Comparison of ENCODE assay signal across 8 cellular contexts in the genomic region with DNA sequence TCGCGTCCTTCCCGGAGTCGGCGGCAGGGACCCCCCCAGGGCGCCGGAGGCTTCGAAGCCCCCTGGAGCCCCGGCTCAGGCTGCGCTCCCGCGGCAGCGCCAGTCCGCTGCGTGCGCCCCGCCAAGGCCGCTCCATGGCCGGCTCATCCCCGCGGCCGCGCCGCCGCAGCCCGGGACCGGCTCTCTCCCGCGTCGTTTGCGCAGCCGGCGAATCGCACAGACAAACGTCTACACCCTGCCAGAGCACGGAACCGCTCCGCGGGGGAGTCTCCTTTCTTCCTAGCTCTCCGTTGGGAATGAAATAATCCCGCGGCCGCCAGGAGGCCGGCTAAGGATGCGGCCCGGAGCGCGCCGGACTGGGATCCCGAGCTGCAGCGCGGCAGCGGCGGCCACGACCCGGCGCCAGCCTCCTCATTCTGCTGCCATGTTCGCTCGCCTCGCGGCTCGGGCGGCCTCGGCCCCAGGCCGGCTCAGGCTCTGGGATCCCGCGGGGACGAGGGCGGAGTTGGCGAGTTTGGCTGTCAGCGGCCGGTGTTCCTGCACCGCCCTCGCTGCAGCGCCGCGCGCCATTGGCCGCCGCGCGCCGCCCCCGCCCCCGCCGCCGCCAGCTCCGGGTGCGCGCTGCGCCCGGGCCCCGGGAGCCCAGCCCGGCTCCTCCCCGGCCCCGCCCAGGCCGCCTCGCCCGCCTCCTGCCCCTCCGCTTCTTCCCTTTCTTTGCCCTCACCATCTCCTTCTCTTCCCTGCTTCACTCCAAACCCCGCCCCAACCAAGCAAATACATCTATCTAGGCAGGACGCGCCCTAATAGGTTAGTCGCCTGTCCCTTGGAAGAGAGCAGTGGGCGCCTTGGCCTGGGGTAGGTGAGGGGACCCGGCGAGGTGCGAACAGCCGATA. TPM values are rescaled to one million over a fixed set of nuclear protein-coding genes. Genes with fewer than 3 reads are reported as not detected.
DNase-seq lines count a peak whose midpoint lies in the region; ATAC-seq and TF ChIP-seq lines count a peak whose summit lies in the region.

A gene with protein sequence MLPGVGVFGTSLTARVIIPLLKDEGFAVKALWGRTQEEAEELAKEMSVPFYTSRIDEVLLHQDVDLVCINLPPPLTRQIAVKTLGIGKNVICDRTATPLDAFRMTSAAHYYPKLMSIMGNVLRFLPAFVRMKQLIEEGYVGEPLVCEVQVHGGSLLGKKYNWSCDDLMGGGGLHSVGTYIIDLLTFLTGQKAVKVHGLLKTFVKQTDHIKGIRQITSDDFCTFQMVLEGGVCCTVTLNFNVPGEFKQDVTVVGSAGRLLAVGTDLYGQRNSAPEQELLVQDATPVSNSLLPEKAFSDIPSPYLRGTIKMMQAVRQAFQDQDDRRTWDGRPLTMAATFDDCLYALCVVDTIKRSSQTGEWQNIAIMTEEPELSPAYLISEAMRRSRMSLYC (minus strand): TSS at position 479 of the 893 bp plus-strand sequence. CDS start 710 bp downstream, outside the sequence.

- no peaks in the 10 kb centered on the region for H3K36me3 ChIP-seq in Panc1 (ENCODE audit: control insufficient read depth, insufficient read depth, low read length)

- peak within 1 kb of the TSS; percentile 91 to 99 (median 96) for H3K4me3 Mint-ChIP-seq in IgD-negative memory B cell
- peak within 1 kb of the TSS; percentile 89 for H3K4me3 Mint-ChIP-seq in activated T-helper 1 cell treated with anti-CD3 and anti-CD28 coated beads, Interleukin-12 subunit alpha, Interleukin-12 subunit beta, Interleukin-2, Interleukin-4 antibody, amounts not matched to agents 30 ng/mL and 10 ng/mL and 1 ng/mL, durations not matched to agents 14 hours and 24 hours and 36 hours
- H3K4me3 Mint-ChIP-seq in naive B cell, result peak within 1 kb of the TSS; percentile 82 to 99 (median 94)
- peak within 1 kb of the TSS; percentile 97 to 99 for H3K4me3 Mint-ChIP-seq in stimulated activated naive B cell treated with anti-CD40 and anti-IgM and Interleukin-4, amounts not matched to agents 10 μg/mL and 1 μg/mL and 100 μg/mL, for 72 hours

- H3K4me3 ChIP-seq in Panc1 (ENCODE audit: low read depth in 2 of 2, low read length in 2 of 2), result peak within 1 kb of the TSS; percentile 55 to 78

- peaks cover 22 to 31% (median 23%) of the 10 kb centered on the region in 3 donors for H3K4me1 Mint-ChIP-seq in IgD-negative memory B cell
- peaks cover 39% of the 10 kb centered on the region for H3K4me1 Mint-ChIP-seq in activated T-helper 1 cell treated with anti-CD3 and anti-CD28 coated beads, Interleukin-12 subunit alpha, Interleukin-12 subunit beta, Interleukin-2, Interleukin-4 antibody, amounts not matched to agents 30 ng/mL and 10 ng/mL and 1 ng/mL, durations not matched to agents 14 hours and 24 hours and 36 hours (ENCODE audit: low read depth)
- H3K4me1 Mint-ChIP-seq in naive B cell, result peaks cover 32 to 42% (median 33%) of the 10 kb centered on the region in 3 donors
- H3K4me1 Mint-ChIP-seq in stimulated activated naive B cell treated with anti-CD40 and anti-IgM and Interleukin-4, amounts not matched to agents 10 μg/mL and 1 μg/mL and 100 μg/mL, for 72 hours, result peaks cover 29 to 39% of the 10 kb centered on the region in 2 donors

- BruUV-seq in Panc1 (replicated peaks; lab: Mats Ljungman, UMichigan), result no TSS peak

- peak; percentile 39; the same call in 1 of the 2 replicates for TF ChIP-seq CTCF in Panc1 (IDR thresholded peaks at IDR 0.05)

- H3K4me1 ChIP-seq in Panc1 (ENCODE audit: control insufficient read depth, insufficient read depth, low read length), result no peaks in the 10 kb centered on the region; the same call in 1 of the 2 replicates

- DNase-seq in DMS153 treated with DMSO at 0.1 percent for 48 hours (lab: John Stamatoyannopoulos, UW; ENCODE audit: unreplicated experiment), result peak; percentile 30
- no peak for DNase-seq in Panc1 (ENCODE audit: low read depth, low spot score)
- DNase-seq in activated T-helper 1 cell treated with anti-CD3 and anti-CD28 coated beads, Interleukin-12 subunit alpha, Interleukin-12 subunit beta, Interleukin-2, Interleukin-4 antibody, amounts not matched to agents 30 ng/mL and 10 ng/mL and 1 ng/mL, durations not matched to agents 14 hours and 24 hours and 36 hours (ENCODE audit: low spot score), result peak; percentile 80
- DNase-seq in fibroblast of gingiva (ENCODE audit: low read depth), result peak; percentile 87
- peak; percentile 79 for DNase-seq in naive B cell
- peak; percentile 83 for DNase-seq in stimulated activated naive B cell treated with anti-CD40 and anti-IgM and Interleukin-4, amounts not matched to agents 10 μg/mL and 1 μg/mL and 100 μg/mL, for 72 hours

- intact Hi-C loops in Panc1 (cut with micrococcal nuclease; ENCODE audit: unreplicated experiment), result no loop called here
- intact Hi-C loops in activated T-helper 1 cell treated with anti-CD3 and anti-CD28 coated beads, Interleukin-12 subunit alpha, Interleukin-12 subunit beta, Interleukin-2, Interleukin-4 antibody, amounts not matched to agents 30 ng/mL and 10 ng/mL and 1 ng/mL, durations not matched to agents 14 hours and 24 hours and 36 hours (cut with micrococcal nuclease), result loop anchor here (1.0 to 5.0 kb wide), 6 partner anchors 21 to 225 kb away; a partner anchor contains a TSS

- H3K9me3 ChIP-seq in Panc1 (ENCODE audit: control insufficient read depth, insufficient read depth, low read depth, low read length), result no peaks in the 10 kb centered on the region

- H3K9me3 Mint-ChIP-seq in IgD-negative memory B cell (no peaks in the 10 kb centered on the region), naive B cell (peaks cover 0 to 2% (median 0%) of the 10 kb centered on the region in 7 donors)
- H3K9me3 Mint-ChIP-seq in activated T-helper 1 cell treated with anti-CD3 and anti-CD28 coated beads, Interleukin-12 subunit alpha, Interleukin-12 subunit beta, Interleukin-2, Interleukin-4 antibody, amounts not matched to agents 30 ng/mL and 10 ng/mL and 1 ng/mL, durations not matched to agents 14 hours and 24 hours and 36 hours, result no peaks in the 10 kb centered on the region
- H3K9me3 Mint-ChIP-seq in stimulated activated naive B cell treated with anti-CD40 and anti-IgM and Interleukin-4, amounts not matched to agents 10 μg/mL and 1 μg/mL and 100 μg/mL, for 72 hours, result no peaks in the 10 kb centered on the region

- peaks cover 22% of the 10 kb centered on the region for H3K27me3 ChIP-seq in Panc1 (ENCODE audit: control insufficient read depth, insufficient read depth, low read length)

- POLR2A ChIA-PET in Panc1 (lab: Charles Lee), result interaction anchor here (0.7 kb wide), 1 partner anchor 67 kb away, joined by 3 read pairs; no protein-coding TSS in a partner anchor

- H3K27ac ChIP-seq in Panc1 (ENCODE audit: low read length), result no peak within 1 kb of the TSS

- CTCF ChIA-PET in Panc1 (lab: Charles Lee), result interaction anchor here (0.6 kb wide), 4 partner anchors 23 to 238 kb away, joined by 3 to 5 read pairs (median 4); no protein-coding TSS in a partner anchor

- H3K27me3 Mint-ChIP-seq in IgD-negative memory B cell, result peaks cover 1% of the 10 kb centered on the region
- H3K27me3 Mint-ChIP-seq in activated T-helper 1 cell treated with anti-CD3 and anti-CD28 coated beads, Interleukin-12 subunit alpha, Interleukin-12 subunit beta, Interleukin-2, Interleukin-4 antibody, amounts not matched to agents 30 ng/mL and 10 ng/mL and 1 ng/mL, durations not matched to agents 14 hours and 24 hours and 36 hours (ENCODE audit: insufficient read depth), result peaks cover 10% of the 10 kb centered on the region
- no peaks in the 10 kb centered on the region for H3K27me3 Mint-ChIP-seq in naive B cell
- no peaks in the 10 kb centered on the region for H3K27me3 Mint-ChIP-seq in stimulated activated naive B cell treated with anti-CD40 and anti-IgM and Interleukin-4, amounts not matched to agents 10 μg/mL and 1 μg/mL and 100 μg/mL, for 72 hours

- H3K36me3 Mint-ChIP-seq in IgD-negative memory B cell (no peaks in the 10 kb centered on the region), naive B cell (no peaks in the 10 kb centered on the region)
- no peaks in the 10 kb centered on the region for H3K36me3 Mint-ChIP-seq in activated T-helper 1 cell treated with anti-CD3 and anti-CD28 coated beads, Interleukin-12 subunit alpha, Interleukin-12 subunit beta, Interleukin-2, Interleukin-4 antibody, amounts not matched to agents 30 ng/mL and 10 ng/mL and 1 ng/mL, durations not matched to agents 14 hours and 24 hours and 36 hours (ENCODE audit: low read depth)
- H3K36me3 Mint-ChIP-seq in stimulated activated naive B cell treated with anti-CD40 and anti-IgM and Interleukin-4, amounts not matched to agents 10 μg/mL and 1 μg/mL and 100 μg/mL, for 72 hours, result peaks cover 2 to 11% of the 10 kb centered on the region in 2 donors

- in situ Hi-C loops in Panc1 (cut with HindIII; ENCODE audit: low pct_unique_long_range_greater_than_20kb, low sequenced_read_pairs), result no loop called here

- peak within 1 kb of the TSS; percentile 92 to 97 (median 94) for H3K27ac Mint-ChIP-seq in IgD-negative memory B cell
- H3K27ac Mint-ChIP-seq in activated T-helper 1 cell treated with anti-CD3 and anti-CD28 coated beads, Interleukin-12 subunit alpha, Interleukin-12 subunit beta, Interleukin-2, Interleukin-4 antibody, amounts not matched to agents 30 ng/mL and 10 ng/mL and 1 ng/mL, durations not matched to agents 14 hours and 24 hours and 36 hours, result peak within 1 kb of the TSS; percentile 72
- H3K27ac Mint-ChIP-seq in naive B cell, result peak within 1 kb of the TSS; percentile 72 to 96 (median 89)
- peak within 1 kb of the TSS; percentile 92 for H3K27ac Mint-ChIP-seq in stimulated activated naive B cell treated with anti-CD40 and anti-IgM and Interleukin-4, amounts not matched to agents 10 μg/mL and 1 μg/mL and 100 μg/mL, for 72 hours

- ATAC-seq in GM21529 (IDR thresholded peaks at IDR 0.05; ENCODE audit: unreplicated experiment), result peak; percentile 77
- ATAC-seq in Panc1, result peak; percentile 94
- ATAC-seq in naive B cell (ENCODE audit: low read depth in 2 of 2), result peak; percentile 65 to 66
- ATAC-seq in stimulated activated naive B cell treated with anti-CD40 and anti-IgM and Interleukin-4, amounts not matched to agents 10 μg/mL and 1 μg/mL and 100 μg/mL, for 72 hours (replicated peaks), result peak; percentile 83 to 86

RNA-seq across cellular contexts. Expression of the gene that starts here (rescaled TPM):
- polyA plus RNA-seq in IgD-negative memory B cell (10.9 TPM), naive B cell (ENCODE audit: low read depth in 6 of 6) (10 to 100 TPM in 1 of 6 donors, 1 to 10 TPM in 5; 2.9 to 10.7 (median 5.4) TPM)
- total RNA-seq in Panc1 (2021; ENCODE audit: unreplicated experiment), result 0.62 TPM
- polyA plus RNA-seq in Panc1 (2012; ENCODE audit: insufficient read length), result 0.18 TPM
- total RNA-seq in activated T-helper 1 cell treated with anti-CD3 and anti-CD28 coated beads, Interleukin-12 subunit alpha, Interleukin-12 subunit beta, Interleukin-2, Interleukin-4 antibody, amounts not matched to agents 30 ng/mL and 10 ng/mL and 1 ng/mL, durations not matched to agents 14 hours and 24 hours and 36 hours, result 12.4 and 13.6 TPM in 2 replicates

Comparison
In these comparisons a context has a peak if more than half of its experiments do, and no peak if none do; other contexts are left out.
1. Peak in ATAC-seq and H3K4me3 ChIP-seq in Panc1; RNA of the gene not detected or under 1 TPM.